In genomic region chr14:35362441-35362840, GRCh38 we compare ENCODE assay signal across 1 cellular context.
TF ChIP-seq lines count a peak whose summit lies in the region.

No MANE protein-coding gene starts in this region.

TF ChIP-seq in liver, 16 proteins besides CTCF, POLR2A, EP300 and RAD21 (continued from another document):
- no peak for TF ChIP-seq REST (IDR thresholded peaks at IDR 0.05)
- TF ChIP-seq YY1 (IDR thresholded peaks at IDR 0.05): no peak
- no peak for TF ChIP-seq MAX (IDR thresholded peaks at IDR 0.05)
- no peak for TF ChIP-seq EGR1 (IDR thresholded peaks at IDR 0.05; ENCODE audit: low read depth in 2 of 2)
TF ChIP-seq in liver: peak in this region for 0.
